ENCODE assay signal across 15 cellular contexts in genomic region chr1:108570998-108571401, GRCh38.
"Had no signal": no experiment of that assay in that cellular context is flagged by ENCODE, and none has a peak within 500 bp of the region (broad histone marks: within the 10 kb centered on the region; RNA-seq: fewer than 3 reads in every experiment).

No MANE protein-coding gene starts in this region.

- H3K4me1 ChIP-seq: adrenal gland, tibial nerve had no signal

- H3K27ac ChIP-seq: adrenal gland, esophagus squamous epithelium, tibial nerve had no signal

- H3K36me3 ChIP-seq: adrenal gland, esophagus squamous epithelium, tibial nerve had no signal

- DNase-seq: activated CD4-positive, alpha-beta T cell treated with anti-CD3 and anti-CD28 coated beads for 36 hours; activated CD4-positive, alpha-beta T cell treated with anti-CD3 and anti-CD28 coated beads, Interleukin-2, amount 50 U/mL, for 48 hours; activated gamma-delta T cell treated with Interleukin-2 at 50 U/mL for 16 hours; activated T-cell treated with anti-CD3 and anti-CD28 coated beads for 4 hours; adrenal gland; dermis blood vessel endothelial cell; effector memory CD8-positive, alpha-beta T cell; esophagus squamous epithelium; nucleus accumbens; stimulated activated CD4-positive, alpha-beta T cell treated with anti-CD3 and anti-CD28 coated beads, Interleukin-2, amount 100 ng/mL, for 24 hours; stimulated activated naive CD4-positive, alpha-beta T cell treated with Interleukin-2 at 50 U/mL for 16 hours had no signal

- H3K9me3 ChIP-seq: adrenal gland, esophagus squamous epithelium, tibial nerve had no signal

- FAIRE-seq: astrocyte, bronchial epithelial cell had no signal

- H3K27me3 ChIP-seq: adrenal gland, esophagus squamous epithelium, tibial nerve had no signal

- H3K4me3 ChIP-seq: adrenal gland, esophagus squamous epithelium, lung, tibial nerve had no signal
